In genomic region chr3:100554373-100554676, GRCh38 we compare ENCODE assay signal across 24 cellular contexts. TPM values are rescaled to one million over a fixed set of nuclear protein-coding genes. Genes with fewer than 3 reads are reported as not detected.
DNase-seq lines count a peak whose midpoint lies in the region; ATAC-seq, FAIRE-seq and TF ChIP-seq lines count a peak whose summit lies in the region.
"Had no signal": no experiment of that assay in that cellular context is flagged by ENCODE, and none has a peak within 500 bp of the region (broad histone marks: within the 10 kb centered on the region; RNA-seq: fewer than 3 reads in every experiment).

No MANE protein-coding gene starts in this region.

- BruUV-seq in HepG2 (replicated peaks; lab: Mats Ljungman, UMichigan) (no TSS peak), PC-3 (replicated peaks; lab: Mats Ljungman, UMichigan) (no TSS peak)

- no peak overlapping the region for H3K4me3 ChIP-seq in liver (ENCODE audit: low read depth in 1 of 3, low read length in 3 of 3)
- no peak overlapping the region for H3K4me3 ChIP-seq in HepG2 (replicated peaks in 1 of 3; ENCODE audit: insufficient read depth in 1 of 3, low read depth in 2 of 3, low read length in 3 of 3)
- H3K4me3 ChIP-seq in PC-3 (ENCODE audit: low read length) = no peak overlapping the region
- no peak overlapping the region for H3K4me3 ChIP-seq in right lobe of liver
- H3K4me3 ChIP-seq in MM.1S (ENCODE audit: low read length) = no peak overlapping the region
- H3K4me3 ChIP-seq in left lung = no peak overlapping the region
- H3K4me3 ChIP-seq: BLaER1 had no signal

- TF ChIP-seq RAD21 in liver (IDR thresholded peaks at IDR 0.05) = no peak
- TF ChIP-seq RAD21 in HepG2 (CRISPR knock-in tag; IDR thresholded peaks at IDR 0.05) = no peak

- H3K9ac ChIP-seq in liver (ENCODE audit: low read depth in 1 of 2, low read length in 2 of 2) (no peak overlapping the region), HepG2 (ENCODE audit: insufficient read depth, low read depth, low read length) (no peak overlapping the region), PC-3 (ENCODE audit: low read length) (no peak overlapping the region; the same call in 1 of the 2 replicates), MM.1S (ENCODE audit: low read length) (no peak overlapping the region)
- H3K9ac ChIP-seq: BLaER1 had no signal

- CTCF ChIA-PET in HepG2 (lab: Yijun Ruan, JAX; ENCODE audit: low intra/inter-chr PET ratio, low total read pairs) = no interaction called here
- CTCF ChIA-PET in PC-3 (lab: Charles Lee) = no interaction called here

- TF ChIP-seq POLR2A in HepG2 (IDR thresholded peaks at IDR 0.05; ENCODE audit: insufficient read depth in 1 of 2, low read depth in 2 of 2, low read length in 2 of 2) (no peak), right lobe of liver (IDR thresholded peaks at IDR 0.05) (no peak)

- no peak for TF ChIP-seq EP300 in HepG2 (IDR thresholded peaks at IDR 0.05; ENCODE audit: low read depth in 2 of 2, low read length in 2 of 2)
- no peak for TF ChIP-seq EP300 in HepG2 (CRISPR knock-in tag; IDR thresholded peaks at IDR 0.05; ENCODE audit: borderline replicate concordance)

- TF ChIP-seq CTCF in liver (IDR thresholded peaks at IDR 0.05; ENCODE audit: low read depth, low read length, missing input control) = no peak
- TF ChIP-seq CTCF in HepG2 (CRISPR knock-in tag; IDR thresholded peaks at IDR 0.05) = no peak
- no peak for TF ChIP-seq CTCF in PC-3 (conservative IDR thresholded peaks at IDR 0.05; ENCODE audit: low read depth, low read length)
- TF ChIP-seq CTCF in right lobe of liver (IDR thresholded peaks at IDR 0.05) = no peak
- TF ChIP-seq CTCF in MM.1S (IDR thresholded peaks at IDR 0.05; ENCODE audit: low read length) = no peak
- no peak for TF ChIP-seq CTCF in left lung (IDR thresholded peaks at IDR 0.05)

- H3K36me3 ChIP-seq in liver (ENCODE audit: control insufficient read depth in 4 of 4, insufficient read depth in 3 of 4, low read depth in 1 of 4, low read length in 3 of 4) = peaks cover 0 to 6% (median 2%) of the 10 kb centered on the region in 4 donors
- 0 out of 5 replicates have a peak, but pooled peaks cover 0 to 4% of the 10 kb centered on the region in 2 experiments for H3K36me3 ChIP-seq in HepG2 (replicated peaks in 1 of 2; ENCODE audit: control insufficient read depth in 1 of 2, insufficient read depth in 2 of 2, low read length in 2 of 2)
- no peaks in the 10 kb centered on the region for H3K36me3 ChIP-seq in PC-3 (ENCODE audit: low read depth, low read length)
- peaks cover 0 to 2% (median 0%) of the 10 kb centered on the region in 4 donors for H3K36me3 ChIP-seq in right lobe of liver
- H3K36me3 ChIP-seq in MM.1S (replicated peaks; ENCODE audit: insufficient read depth, low read length) = no peaks in the 10 kb centered on the region
- H3K36me3 ChIP-seq in left lung = no peaks in the 10 kb centered on the region
- H3K36me3 ChIP-seq: BE2C, BLaER1 had no signal

- no peaks in the 10 kb centered on the region for H3K9me2 ChIP-seq in PC-3 (replicated peaks; ENCODE audit: low read length)
- no peaks in the 10 kb centered on the region for H3K9me2 ChIP-seq in MM.1S (replicated peaks; ENCODE audit: insufficient read depth, low read length)

- POLR2A ChIA-PET in HepG2 (lab: Yijun Ruan, JAX) (no interaction called here), PC-3 (lab: Charles Lee; ENCODE audit: unreplicated experiment) (no interaction called here)

- H2AFZ ChIP-seq in HepG2 (ENCODE audit: low read length) (no peak overlapping the region), PC-3 (ENCODE audit: low read length) (peak overlapping the region; percentile 22; the same call in 1 of the 2 replicates), MM.1S (ENCODE audit: low read length) (no peak overlapping the region)

- in situ Hi-C loops in HepG2 (cut with HindIII; ENCODE audit: extremely low pct_ligation_motif_present, low pct_unique_long_range_greater_than_20kb) = no loop called here

- no peaks in the 10 kb centered on the region for H3F3A ChIP-seq in PC-3 (ENCODE audit: low read length, unreplicated experiment)
- no peaks in the 10 kb centered on the region for H3F3A ChIP-seq in MM.1S (ENCODE audit: insufficient read depth, low read length)

- H3K79me2 ChIP-seq in HepG2 (ENCODE audit: insufficient read depth, low read length) = no peaks in the 10 kb centered on the region
- no peaks in the 10 kb centered on the region for H3K79me2 ChIP-seq in PC-3 (ENCODE audit: low read length)
- H3K79me2 ChIP-seq in MM.1S (ENCODE audit: low read length) = no peaks in the 10 kb centered on the region

- H3K4me1 ChIP-seq in liver (ENCODE audit: control insufficient read depth in 4 of 4, insufficient read depth in 4 of 4, low read length in 3 of 4) (peaks cover 0 to 15% (median 5%) of the 10 kb centered on the region in 4 donors), HepG2 (ENCODE audit: insufficient read depth, low read length) (no peaks in the 10 kb centered on the region), PC-3 (ENCODE audit: insufficient read depth, low read length) (peaks cover 50% of the 10 kb centered on the region), right lobe of liver (peaks cover 0 to 25% (median 8%) of the 10 kb centered on the region in 4 donors), MM.1S (ENCODE audit: low read length) (no peaks in the 10 kb centered on the region), left lung (no peaks in the 10 kb centered on the region)
- H3K4me1 ChIP-seq: BE2C, BLaER1 had no signal

- no peak overlapping the region for H3K4me2 ChIP-seq in HepG2 (ENCODE audit: low read depth, low read length)
- peak overlapping the region; percentile 22; the same call in 1 of the 2 replicates for H3K4me2 ChIP-seq in PC-3 (ENCODE audit: low read length)
- H3K4me2 ChIP-seq in MM.1S (ENCODE audit: low read depth, low read length) = no peak overlapping the region
- H3K4me2 ChIP-seq: BLaER1 had no signal

- intact Hi-C loops in HepG2 (cut with micrococcal nuclease; ENCODE audit: unreplicated experiment) (no loop called here), PC-3 (cut with micrococcal nuclease) (loop anchor here (2.0 kb wide), 1 partner anchor 62 kb away; the partner anchor contains the start of gene TMEM45A), right lobe of liver (cut with DNase I) (no loop called here), left lung (cut with DNase I) (no loop called here)

- H3K27me3 ChIP-seq in liver (ENCODE audit: control insufficient read depth in 4 of 4, insufficient read depth in 4 of 4, low read length in 3 of 4) = no peaks in the 10 kb centered on the region
- H3K27me3 ChIP-seq in HepG2 (ENCODE audit: control insufficient read depth in 1 of 2, insufficient read depth in 2 of 2, low read length in 2 of 2) = no peaks in the 10 kb centered on the region; a peak in 1 of 5 replicates
- H3K27me3 ChIP-seq in PC-3 (ENCODE audit: low read length) = no peaks in the 10 kb centered on the region
- H3K27me3 ChIP-seq in right lobe of liver = no peaks in the 10 kb centered on the region
- no peaks in the 10 kb centered on the region for H3K27me3 ChIP-seq in MM.1S (replicated peaks; ENCODE audit: insufficient read depth, low read length)
- no peaks in the 10 kb centered on the region for H3K27me3 ChIP-seq in left lung
- H3K27me3 ChIP-seq: BE2C, BLaER1 had no signal

- H4K20me1 ChIP-seq in HepG2 (ENCODE audit: insufficient read depth, low read length) (no peaks in the 10 kb centered on the region), PC-3 (ENCODE audit: low read length) (no peaks in the 10 kb centered on the region), MM.1S (ENCODE audit: insufficient read depth, low read length) (no peaks in the 10 kb centered on the region)
- H4K20me1 ChIP-seq: BLaER1 had no signal

- H3K27ac ChIP-seq in liver (ENCODE audit: low read depth in 1 of 2, low read length in 2 of 2) = peak overlapping the region; percentile 76 to 78
- no peak overlapping the region for H3K27ac ChIP-seq in HepG2 (ENCODE audit: extremely low read length, insufficient read depth, low read length)
- H3K27ac ChIP-seq in PC-3 (ENCODE audit: low read length) = peak overlapping the region; percentile 41
- peak overlapping the region; percentile 28 to 91 (median 54) for H3K27ac ChIP-seq in right lobe of liver
- H3K27ac ChIP-seq in MM.1S (ENCODE audit: low read length) = no peak overlapping the region
- H3K27ac ChIP-seq in left lung = no peak overlapping the region
- H3K27ac ChIP-seq: BLaER1 had no signal

- DNase-seq in HepG2 (ENCODE audit: low spot score) (no peak), PC-3 (no peak), right lobe of liver (no peak), MM.1S (no peak), left lung (no peak)
- DNase-seq: 8988T; ACHN; BE2C; C1 segment of cervical spinal cord; CD4-positive, alpha-beta memory T cell; CD4-positive, CD25-positive, alpha-beta regulatory T cell; CD8-positive, alpha-beta memory T cell; COR-L47; DMS79 treated with DMSO at 0.1 percent for 48 hours; GF-D8 had no signal

- no peaks in the 10 kb centered on the region for H3K9me3 ChIP-seq in liver (ENCODE audit: control insufficient read depth in 4 of 4, low read length in 3 of 4)
- no peaks in the 10 kb centered on the region for H3K9me3 ChIP-seq in HepG2 (ENCODE audit: low read length)
- H3K9me3 ChIP-seq in PC-3 (ENCODE audit: low read length) = no peaks in the 10 kb centered on the region
- H3K9me3 ChIP-seq in right lobe of liver = no peaks in the 10 kb centered on the region
- no peaks in the 10 kb centered on the region for H3K9me3 ChIP-seq in MM.1S (replicated peaks; ENCODE audit: insufficient read depth, low read length)
- H3K9me3 ChIP-seq in left lung = no peaks in the 10 kb centered on the region
- H3K9me3 ChIP-seq: BE2C, BLaER1 had no signal

- ATAC-seq in HepG2 = no peak
- ATAC-seq in PC-3 = no peak
- peak in 1 of 4 donors; percentile 55 for ATAC-seq in right lobe of liver
- ATAC-seq in left lung = no peak

- FAIRE-seq in HepG2 (lab: Jason Lieb, UNC) = no peak
- FAIRE-seq: A204.1, D721Med, G401.6, GM12891, GM19239 had no signal

RNA-seq across cellular contexts. Expression of gene ADGRG7, which starts 55.1 kb away (rescaled TPM):
- total RNA-seq in liver (10 to 100 TPM in 1 of 2 donors, 1 to 10 TPM in 1; 2.1 to 65.5 TPM), HepG2 (2016; rRNA removed; fragmentation: Illumina TruSeq; extraction: Trizol) (not detected in 2 replicates), PC-3 (2014; rRNA removed) (not detected in 2 replicates), right lobe of liver (10 to 100 TPM in 4 of 6 experiments, 1 to 10 TPM in 2; 1.9 to 27.2 (median 21.8) TPM), left lung (not detected)
- polyA plus RNA-seq in liver (10 to 100 TPM in 1 of 2 donors, 1 to 10 TPM in 1; 7.3 to 20.1 TPM), HepG2 (2011; rRNA removed) (not detected in 2 replicates)
- total RNA-seq in HepG2 (2016; cell fraction: cytosol; rRNA removed; fragmentation: Illumina TruSeq; extraction: Trizol; ENCODE audit: low read depth) = not detected in 2 replicates
- total RNA-seq in HepG2 (2016; cell fraction: insoluble cytoplasmic fraction; rRNA removed; fragmentation: Illumina TruSeq; extraction: Trizol) = not detected in 2 replicates
- total RNA-seq in HepG2 (2016; cell fraction: membrane; rRNA removed; fragmentation: Illumina TruSeq; extraction: Trizol) = not detected in 2 replicates
- not detected in 2 replicates for total RNA-seq in HepG2 (2016; cell fraction: nucleus; rRNA removed; fragmentation: Illumina TruSeq; extraction: Trizol)
- not detected in 2 replicates for polyA plus RNA-seq in HepG2 (2011; cell fraction: cytosol; rRNA removed)
- not detected in 2 replicates for polyA plus RNA-seq in HepG2 (2011; cell fraction: nucleus; rRNA removed)
- not detected in 2 replicates for polyA plus RNA-seq in HepG2 (2012)
- not detected in 2 replicates for polyA plus RNA-seq in HepG2 (2016; cell fraction: cytosol; fragmentation: Illumina TruSeq; extraction: Trizol; ENCODE audit: low read depth)
- not detected in 2 replicates for polyA plus RNA-seq in HepG2 (2016; cell fraction: insoluble cytoplasmic fraction; fragmentation: Illumina TruSeq; extraction: Trizol; ENCODE audit: low read depth)
- not detected in 2 replicates for polyA plus RNA-seq in HepG2 (2016; cell fraction: membrane; fragmentation: Illumina TruSeq; extraction: Trizol; ENCODE audit: low read depth)
- not detected in 2 replicates for polyA plus RNA-seq in HepG2 (2016; cell fraction: nucleus; fragmentation: Illumina TruSeq; extraction: Trizol; ENCODE audit: insufficient read depth, low read depth)
- not detected in 2 replicates for polyA minus RNA-seq in HepG2 (2011; rRNA and poly(A)+ RNA removed; ENCODE audit: low replicate concordance)
- polyA minus RNA-seq in HepG2 (2011; cell fraction: cytosol; rRNA and poly(A)+ RNA removed) = not detected in 2 replicates
- not detected in 2 replicates for polyA minus RNA-seq in HepG2 (2011; cell fraction: nucleus; rRNA and poly(A)+ RNA removed)
- total RNA-seq: CD4-positive, alpha-beta memory T cell; CD4-positive, CD25-positive, alpha-beta regulatory T cell; CD8-positive, alpha-beta memory T cell had no signal
- polyA plus RNA-seq: AG04450; CD14-positive monocyte; CD4-positive, alpha-beta memory T cell; CD4-positive, CD25-positive, alpha-beta regulatory T cell; CD8-positive, alpha-beta memory T cell had no signal

Comparison
In these comparisons a context has a peak if more than half of its experiments do, and no peak if none do; other contexts are left out.
1. H3K27ac ChIP-seq: peak in liver (2 of 2), PC-3 (single experiment) and right lobe of liver (3 of 3); none in HepG2 (single experiment), MM.1S (single experiment) and left lung (0 of 2).